Comparison of ENCODE assay signal across 11 cellular contexts in the genomic region with DNA sequence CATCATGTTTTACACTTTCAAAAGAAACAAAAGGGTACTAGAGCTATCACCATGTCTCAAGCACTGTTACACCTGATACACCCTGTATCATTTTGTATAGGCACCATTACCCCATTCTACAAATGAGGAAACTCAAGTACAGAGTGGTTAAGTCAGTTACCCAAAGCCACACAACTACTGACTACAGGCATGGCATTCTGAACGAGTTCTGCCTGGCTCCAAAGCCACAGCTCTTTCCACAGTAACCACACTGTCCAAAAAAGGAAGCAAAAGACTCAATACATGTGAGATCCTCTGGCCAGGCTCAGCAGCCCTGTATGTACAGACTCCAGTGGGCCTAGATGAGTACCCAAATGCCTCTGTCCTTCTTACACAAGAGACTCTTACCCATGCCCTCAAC. TPM values are rescaled to one million over a fixed set of nuclear protein-coding genes. Genes with fewer than 3 reads are reported as not detected.
DNase-seq lines count a peak whose midpoint lies in the region; ATAC-seq and TF ChIP-seq lines count a peak whose summit lies in the region.
"Had no signal": no experiment of that assay in that cellular context is flagged by ENCODE, and none has a peak within 500 bp of the region (broad histone marks: within the 10 kb centered on the region; RNA-seq: fewer than 3 reads in every experiment).

No MANE protein-coding gene starts in this region.

- peak overlapping the region; percentile 44 for H3K4me3 Mint-ChIP-seq in activated CD8-positive, alpha-beta T cell treated with anti-CD3 and anti-CD28 coated beads, Interleukin-2, amount 10 ng/mL, durations not matched to agents 7 days and 5 days

- no peak for TF ChIP-seq CTCF in foreskin keratinocyte (conservative IDR thresholded peaks at IDR 0.05)

- no peak overlapping the region for H3K4me3 ChIP-seq in rectal smooth muscle tissue (ENCODE audit: low read length)

- peaks cover 60% of the 10 kb centered on the region for H3K36me3 Mint-ChIP-seq in activated CD8-positive, alpha-beta T cell treated with anti-CD3 and anti-CD28 coated beads, Interleukin-2, amount 10 ng/mL, durations not matched to agents 7 days and 5 days (ENCODE audit: low read depth)

- peaks cover 51% of the 10 kb centered on the region for H3K4me1 Mint-ChIP-seq in activated CD8-positive, alpha-beta T cell treated with anti-CD3 and anti-CD28 coated beads, Interleukin-2, amount 10 ng/mL, durations not matched to agents 7 days and 5 days (ENCODE audit: low read depth)

- CTCF ChIA-PET in activated CD8-positive, alpha-beta T cell treated with anti-CD3 and anti-CD28 coated beads, Interleukin-2, amount 10 ng/mL, durations not matched to agents 7 days and 5 days (lab: Charles Lee), result interaction anchor here (0.8 to 1.0 kb wide), 3 partner anchors 19 to 186 kb away, joined by 3 to 8 read pairs (median 4); no protein-coding TSS in a partner anchor

- H3K27ac Mint-ChIP-seq in activated CD8-positive, alpha-beta T cell treated with anti-CD3 and anti-CD28 coated beads, Interleukin-2, amount 10 ng/mL, durations not matched to agents 7 days and 5 days, result peak overlapping the region; percentile 69

- POLR2A ChIA-PET in activated CD8-positive, alpha-beta T cell treated with anti-CD3 and anti-CD28 coated beads, Interleukin-2, amount 10 ng/mL, durations not matched to agents 7 days and 5 days (lab: Charles Lee), result no interaction called here

- H3K36me3 ChIP-seq in rectal smooth muscle tissue (ENCODE audit: control insufficient read depth, insufficient read depth, low read length), result peaks cover 12% of the 10 kb centered on the region

- peak; percentile 79 for DNase-seq in activated CD8-positive, alpha-beta T cell treated with anti-CD3 and anti-CD28 coated beads, Interleukin-2, amount 10 ng/mL, durations not matched to agents 7 days and 5 days
- no peak for DNase-seq in foreskin keratinocyte
- DNase-seq in central memory CD4-positive, alpha-beta T cell, result no peak
- DNase-seq: amniotic stem cell, NCI-H1930 had no signal

- H3K9me3 Mint-ChIP-seq in activated CD8-positive, alpha-beta T cell treated with anti-CD3 and anti-CD28 coated beads, Interleukin-2, amount 10 ng/mL, durations not matched to agents 7 days and 5 days (ENCODE audit: insufficient read depth), result no peaks in the 10 kb centered on the region

- H3K27me3 ChIP-seq in rectal smooth muscle tissue (ENCODE audit: control insufficient read depth, insufficient read depth, low read length), result no peaks in the 10 kb centered on the region
- no peaks in the 10 kb centered on the region for H3K27me3 ChIP-seq in foreskin keratinocyte

- no peak overlapping the region for H3K9ac ChIP-seq in rectal smooth muscle tissue (ENCODE audit: low read length)

- ATAC-seq in GM18511 (IDR thresholded peaks at IDR 0.05; ENCODE audit: unreplicated experiment) (peak; percentile 42), HG03469 (IDR thresholded peaks at IDR 0.05; ENCODE audit: unreplicated experiment) (peak; percentile 47), HG03175 (IDR thresholded peaks at IDR 0.05; ENCODE audit: unreplicated experiment) (no peak), GM18517 (IDR thresholded peaks at IDR 0.05; ENCODE audit: unreplicated experiment) (no peak), foreskin keratinocyte (no peak)
- peak; percentile 66 for ATAC-seq in activated CD8-positive, alpha-beta T cell treated with anti-CD3 and anti-CD28 coated beads, Interleukin-2, amount 10 ng/mL, durations not matched to agents 7 days and 5 days

- H3K27ac ChIP-seq in rectal smooth muscle tissue (ENCODE audit: low read depth, low read length) (peak overlapping the region; percentile 74), foreskin keratinocyte (no peak overlapping the region)

- H3K27me3 Mint-ChIP-seq in activated CD8-positive, alpha-beta T cell treated with anti-CD3 and anti-CD28 coated beads, Interleukin-2, amount 10 ng/mL, durations not matched to agents 7 days and 5 days (ENCODE audit: low read depth), result no peaks in the 10 kb centered on the region

- H3K4me1 ChIP-seq in rectal smooth muscle tissue (ENCODE audit: control insufficient read depth, insufficient read depth, low read length), result peaks cover 32% of the 10 kb centered on the region
- H3K4me1 ChIP-seq in foreskin keratinocyte, result no peaks in the 10 kb centered on the region

RNA-seq across cellular contexts. Expression of a gene that starts 4.7 kb away (rescaled TPM):
- total RNA-seq in activated CD8-positive, alpha-beta T cell treated with anti-CD3 and anti-CD28 coated beads, Interleukin-2, amount 10 ng/mL, durations not matched to agents 7 days and 5 days, result 10 to 100 TPM; 56.5 to 63.1 TPM
- 61.7 and 69.7 TPM in 2 replicates for total RNA-seq in foreskin keratinocyte
- polyA plus RNA-seq in foreskin keratinocyte, result 18.1 and 19.5 TPM in 2 replicates

RNA-seq across cellular contexts. Expression of a gene that starts 50.1 kb away (rescaled TPM):
- 1 to 10 TPM; 1.2 TPM for total RNA-seq in activated CD8-positive, alpha-beta T cell treated with anti-CD3 and anti-CD28 coated beads, Interleukin-2, amount 10 ng/mL, durations not matched to agents 7 days and 5 days
- total RNA-seq in foreskin keratinocyte, result 18.8 and 20.3 TPM in 2 replicates
- polyA plus RNA-seq in foreskin keratinocyte, result 5.4 and 6.6 TPM in 2 replicates

RNA-seq across cellular contexts. Expression of a gene that starts 54.7 kb away (rescaled TPM):
- total RNA-seq in activated CD8-positive, alpha-beta T cell treated with anti-CD3 and anti-CD28 coated beads, Interleukin-2, amount 10 ng/mL, durations not matched to agents 7 days and 5 days, result not detected
- total RNA-seq in foreskin keratinocyte, result 0.04 TPM in 1 of 2 replicates, not detected in the other
- not detected in 2 replicates for polyA plus RNA-seq in foreskin keratinocyte
- total RNA-seq: glomerular endothelial cell had no signal

Comparison
In these comparisons a context has a peak if more than half of its experiments do, and no peak if none do; other contexts are left out.
1. ATAC-seq: peak in GM18511 (single experiment), HG03469 (single experiment) and activated CD8-positive, alpha-beta T cell treated with anti-CD3 and anti-CD28 coated beads, Interleukin-2, amount 10 ng/mL, durations not matched to agents 7 days and 5 days (single experiment); none in HG03175 (single experiment), GM18517 (single experiment) and foreskin keratinocyte (single experiment).